Comparison of ENCODE assay signal across 13 cellular contexts in the genomic region with DNA sequence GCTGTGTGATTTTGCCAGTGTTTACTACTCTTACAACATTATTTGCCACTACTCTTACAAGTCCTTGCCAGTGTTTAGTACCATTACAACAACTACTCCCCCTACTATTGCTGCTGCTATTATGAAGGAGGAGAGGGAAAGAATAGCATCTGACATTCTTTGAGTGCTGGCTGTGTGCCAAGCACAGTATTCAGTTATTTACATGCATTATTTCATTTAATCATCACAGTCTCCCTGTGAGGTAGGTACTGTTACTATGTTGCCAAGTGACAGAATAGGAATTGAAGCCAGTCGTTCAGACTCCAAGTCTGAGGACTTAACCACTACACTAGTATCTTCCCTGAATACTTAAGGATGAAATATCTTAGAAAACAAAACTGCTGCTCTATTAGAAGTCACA.
DNase-seq lines count a peak whose midpoint lies in the region; ATAC-seq and TF ChIP-seq lines count a peak whose summit lies in the region.
"Had no signal": no experiment of that assay in that cellular context is flagged by ENCODE, and none has a peak within 500 bp of the region (broad histone marks: within the 10 kb centered on the region; RNA-seq: fewer than 3 reads in every experiment).

No MANE protein-coding gene starts in this region.

- no peak for TF ChIP-seq CTCF in SK-N-SH (IDR thresholded peaks at IDR 0.05)

- H3K4me3 ChIP-seq in SK-N-SH (ENCODE audit: low read depth in 2 of 2, low read length in 1 of 2) = no peak overlapping the region
- H3K4me3 ChIP-seq in GM23248 = no peak overlapping the region

- TF ChIP-seq RAD21 in SK-N-SH (IDR thresholded peaks at IDR 0.05; ENCODE audit: low read length) = no peak

- WGBS in SK-N-SH (ENCODE audit: low lambda C conversion rate) = 25% methylated on average over 1 of the region's 1 CpG
- 95 to 100% methylated on average over 1 of the region's 1 CpG for WGBS in GM23248 (ENCODE audit: low coverage in 1 of 2, low lambda C conversion rate in 2 of 2, missing lambda C conversion rate in 2 of 2), 2 experiments

- no peaks in the 10 kb centered on the region for H3K4me1 Mint-ChIP-seq in activated T-cell treated with anti-CD3 and anti-CD28 coated beads, Interleukin-2, amount 50 U/mL, for 24 hours (ENCODE audit: low read depth)

- H3K79me2 ChIP-seq in SK-N-SH (ENCODE audit: insufficient read depth) (no peaks in the 10 kb centered on the region), GM23248 (ENCODE audit: insufficient read depth) (no peaks in the 10 kb centered on the region)

- H3K27me3 Mint-ChIP-seq in activated T-cell treated with anti-CD3 and anti-CD28 coated beads, Interleukin-2, amount 50 U/mL, for 24 hours = no peaks in the 10 kb centered on the region

- peak; percentile 14 for DNase-seq in Caki2 (ENCODE audit: low read depth)
- DNase-seq in NCI-H1436 (lab: John Stamatoyannopoulos, UW) = peak; percentile 45
- no peak for DNase-seq in SK-N-SH
- DNase-seq in kidney glomerular epithelial cell (lab: John Stamatoyannopoulos, UW) = peak; percentile 33
- DNase-seq in activated T-cell treated with anti-CD3 and anti-CD28 coated beads, Interleukin-2, amount 50 U/mL, for 24 hours = no peak
- no peak for DNase-seq in left colon
- DNase-seq in GM23248 = no peak
- DNase-seq: activated CD4-positive, alpha-beta T cell treated with anti-CD3 and anti-CD28 coated beads for 1 hour; left cardiac atrium; MV-4-11; T-helper 9 cell had no signal

- in situ Hi-C loops in Caki2 (cut with HindIII; ENCODE audit: low pct_unique_long_range_greater_than_20kb, low sequenced_read_pairs) (no loop called here), GM23248 (cut with MboI) (no loop called here)

- H4K20me1 ChIP-seq in SK-N-SH (ENCODE audit: insufficient read depth) = no peaks in the 10 kb centered on the region
- H4K20me1 ChIP-seq in GM23248 (ENCODE audit: insufficient read depth) = no peaks in the 10 kb centered on the region

- H3K27ac ChIP-seq in SK-N-SH (ENCODE audit: low read depth in 2 of 2, low read length in 1 of 2) = no peak overlapping the region
- no peak overlapping the region for H3K27ac ChIP-seq in GM23248

- no peaks in the 10 kb centered on the region for H3K4me1 ChIP-seq in SK-N-SH (ENCODE audit: control insufficient read depth in 1 of 2, insufficient read depth in 2 of 2, low read depth in 1 of 2, low read length in 1 of 2)
- no peaks in the 10 kb centered on the region for H3K4me1 ChIP-seq in GM23248 (ENCODE audit: insufficient read depth)

- H3K9me3 ChIP-seq in SK-N-SH (no peaks in the 10 kb centered on the region), GM23248 (ENCODE audit: low read depth) (no peaks in the 10 kb centered on the region)

- no peak overlapping the region for H3K27ac Mint-ChIP-seq in activated T-cell treated with anti-CD3 and anti-CD28 coated beads, Interleukin-2, amount 50 U/mL, for 24 hours
- H3K27ac Mint-ChIP-seq: activated T-helper 2 cell treated with anti-CD3 and anti-CD28 coated beads, Interferon-gamma antibody, Interleukin-2, Interleukin-4, amounts not matched to agents 10 μg/mL and 5 μg/mL and 100 μg/mL, durations not matched to agents 14 hours and 24 hours and 36 hours had no signal

- POLR2A ChIA-PET in SK-N-SH (lab: Yijun Ruan, JAX) = interaction anchor here (0.6 kb wide), 1 partner anchor 55 kb away, joined by 3 read pairs; no protein-coding TSS in a partner anchor

- no peak overlapping the region for H3K4me3 Mint-ChIP-seq in activated T-cell treated with anti-CD3 and anti-CD28 coated beads, Interleukin-2, amount 50 U/mL, for 24 hours

- H3K36me3 Mint-ChIP-seq in activated T-cell treated with anti-CD3 and anti-CD28 coated beads, Interleukin-2, amount 50 U/mL, for 24 hours (ENCODE audit: low read depth) = peaks cover 6% of the 10 kb centered on the region

- no peaks in the 10 kb centered on the region for H3K9me3 Mint-ChIP-seq in activated T-cell treated with anti-CD3 and anti-CD28 coated beads, Interleukin-2, amount 50 U/mL, for 24 hours
- H3K9me3 Mint-ChIP-seq: activated T-helper 2 cell treated with anti-CD3 and anti-CD28 coated beads, Interferon-gamma antibody, Interleukin-2, Interleukin-4, amounts not matched to agents 10 μg/mL and 5 μg/mL and 100 μg/mL, durations not matched to agents 14 hours and 24 hours and 36 hours had no signal

- H3K36me3 ChIP-seq in SK-N-SH (replicated peaks in 1 of 2; ENCODE audit: control insufficient read depth in 1 of 2, insufficient read depth in 2 of 2, low read length in 1 of 2) = no peaks in the 10 kb centered on the region
- no peaks in the 10 kb centered on the region for H3K36me3 ChIP-seq in GM23248 (ENCODE audit: low read depth)

- H2AFZ ChIP-seq in SK-N-SH (ENCODE audit: low read depth) = no peak overlapping the region
- H2AFZ ChIP-seq in GM23248 = no peak overlapping the region

- TF ChIP-seq EP300 in SK-N-SH (IDR thresholded peaks at IDR 0.05; ENCODE audit: borderline replicate concordance in 1 of 2, low read depth in 1 of 2, low read length in 1 of 2) = no peak

- H3K4me2 ChIP-seq in SK-N-SH = no peak overlapping the region
- no peak overlapping the region for H3K4me2 ChIP-seq in GM23248 (ENCODE audit: unreplicated experiment)

- no peak for ATAC-seq in left colon
- no peak for ATAC-seq in HG03342 (IDR thresholded peaks at IDR 0.05; ENCODE audit: unreplicated experiment)
- ATAC-seq: left cardiac atrium had no signal

- H3K9ac ChIP-seq in SK-N-SH (no peak overlapping the region), GM23248 (no peak overlapping the region)

- intact Hi-C loops in left colon (cut with DNase I, micrococcal nuclease) = no loop called here

- H3F3A ChIP-seq in SK-N-SH (replicated peaks; ENCODE audit: insufficient read depth) (peaks cover 3% of the 10 kb centered on the region), GM23248 (ENCODE audit: insufficient read depth) (no peaks in the 10 kb centered on the region)

- CTCF ChIA-PET in SK-N-SH (lab: Yijun Ruan, JAX) = no interaction called here

- no peaks in the 10 kb centered on the region for H3K27me3 ChIP-seq in SK-N-SH (ENCODE audit: insufficient read depth)
- no peaks in the 10 kb centered on the region for H3K27me3 ChIP-seq in GM23248 (replicated peaks; ENCODE audit: insufficient read depth)

- no peaks in the 10 kb centered on the region for H3K9me2 ChIP-seq in SK-N-SH
- no peaks in the 10 kb centered on the region for H3K9me2 ChIP-seq in GM23248 (ENCODE audit: insufficient read depth)

TF ChIP-seq in SK-N-SH, 30 proteins besides CTCF, POLR2A, EP300 and RAD21:
- TF ChIP-seq, protein P1, sequence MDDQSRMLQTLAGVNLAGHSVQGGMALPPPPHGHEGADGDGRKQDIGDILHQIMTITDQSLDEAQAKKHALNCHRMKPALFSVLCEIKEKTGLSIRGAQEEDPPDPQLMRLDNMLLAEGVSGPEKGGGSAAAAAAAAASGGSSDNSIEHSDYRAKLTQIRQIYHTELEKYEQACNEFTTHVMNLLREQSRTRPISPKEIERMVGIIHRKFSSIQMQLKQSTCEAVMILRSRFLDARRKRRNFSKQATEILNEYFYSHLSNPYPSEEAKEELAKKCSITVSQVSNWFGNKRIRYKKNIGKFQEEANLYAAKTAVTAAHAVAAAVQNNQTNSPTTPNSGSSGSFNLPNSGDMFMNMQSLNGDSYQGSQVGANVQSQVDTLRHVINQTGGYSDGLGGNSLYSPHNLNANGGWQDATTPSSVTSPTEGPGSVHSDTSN (IDR thresholded peaks at IDR 0.05) = peak; percentile 21; the same call in 1 of the 2 replicates
- TF ChIP-seq NFIC (IDR thresholded peaks at IDR 0.05; ENCODE audit: borderline replicate concordance) (peak; percentile 79), GATA2 (CRISPR knock-in tag; IDR thresholded peaks at IDR 0.05) (no peak)

Comparison
In these comparisons a context has a peak if more than half of its experiments do, and no peak if none do; other contexts are left out.
1. DNase-seq: peak in Caki2 (single experiment), NCI-H1436 (single experiment) and kidney glomerular epithelial cell (single experiment); none in SK-N-SH (single experiment), activated T-cell treated with anti-CD3 and anti-CD28 coated beads, Interleukin-2, amount 50 U/mL, for 24 hours (single experiment), left colon (0 of 2) and GM23248 (single experiment).